ENCODE assay signal across 17 cellular contexts in genomic region chrY:7308816-7309215, GRCh38.
DNase-seq lines count a peak whose midpoint lies in the region; ATAC-seq and TF ChIP-seq lines count a peak whose summit lies in the region.
"Had no signal": no experiment of that assay in that cellular context is flagged by ENCODE, and none has a peak within 500 bp of the region (broad histone marks: within the 10 kb centered on the region; RNA-seq: fewer than 3 reads in every experiment).

No MANE protein-coding gene starts in this region.

- POLR2A ChIA-PET in activated CD4-positive, alpha-beta memory T cell treated with anti-CD3 and anti-CD28 coated beads for 36 hours (lab: Charles Lee): interaction anchor here (0.6 kb wide), 1 partner anchor 42 kb away, joined by 4 read pairs; no protein-coding TSS in a partner anchor
- POLR2A ChIA-PET in activated CD4-positive, alpha-beta memory T cell treated with anti-CD3 and anti-CD28 coated beads, Interleukin-2, amount 10 ng/mL, durations not matched to agents 7 days and 5 days (lab: Charles Lee): no interaction called here
- POLR2A ChIA-PET in WTC11 (lab: Charles Lee): no interaction called here

- intact Hi-C loops in activated CD4-positive, alpha-beta memory T cell treated with anti-CD3 and anti-CD28 coated beads for 36 hours (cut with micrococcal nuclease): no loop called here

- no peak overlapping the region for H3K4me3 Mint-ChIP-seq in activated CD4-positive, alpha-beta memory T cell treated with anti-CD3 and anti-CD28 coated beads for 36 hours
- no peak overlapping the region for H3K4me3 Mint-ChIP-seq in activated CD4-positive, alpha-beta memory T cell treated with anti-CD3 and anti-CD28 coated beads, Interleukin-2, amount 10 ng/mL, durations not matched to agents 7 days and 5 days
- no peak overlapping the region for H3K4me3 Mint-ChIP-seq in WTC11
- H3K4me3 Mint-ChIP-seq: CD14-positive monocyte; CD8-positive, alpha-beta T cell; GM23338 had no signal

- H3K27ac Mint-ChIP-seq in activated CD4-positive, alpha-beta memory T cell treated with anti-CD3 and anti-CD28 coated beads for 36 hours: peak overlapping the region; percentile 18
- H3K27ac Mint-ChIP-seq in activated CD4-positive, alpha-beta memory T cell treated with anti-CD3 and anti-CD28 coated beads, Interleukin-2, amount 10 ng/mL, durations not matched to agents 7 days and 5 days: no peak overlapping the region
- no peak overlapping the region for H3K27ac Mint-ChIP-seq in WTC11
- H3K27ac Mint-ChIP-seq: CD14-positive monocyte, GM23338 had no signal

- no peaks in the 10 kb centered on the region for H3K9me3 Mint-ChIP-seq in activated CD4-positive, alpha-beta memory T cell treated with anti-CD3 and anti-CD28 coated beads for 36 hours
- H3K9me3 Mint-ChIP-seq in activated CD4-positive, alpha-beta memory T cell treated with anti-CD3 and anti-CD28 coated beads, Interleukin-2, amount 10 ng/mL, durations not matched to agents 7 days and 5 days: no peaks in the 10 kb centered on the region
- H3K9me3 Mint-ChIP-seq in WTC11: no peaks in the 10 kb centered on the region
- H3K9me3 Mint-ChIP-seq: CD14-positive monocyte; CD8-positive, alpha-beta T cell; GM23338 had no signal

- no peak overlapping the region for H3K4me3 ChIP-seq in foreskin fibroblast (ENCODE audit: low read depth in 1 of 2, low read length in 2 of 2)
- H3K4me3 ChIP-seq: A549, BLaER1, GM23338 had no signal

- peaks cover 36% of the 10 kb centered on the region for H3K36me3 Mint-ChIP-seq in activated CD4-positive, alpha-beta memory T cell treated with anti-CD3 and anti-CD28 coated beads for 36 hours
- peaks cover 59% of the 10 kb centered on the region for H3K36me3 Mint-ChIP-seq in activated CD4-positive, alpha-beta memory T cell treated with anti-CD3 and anti-CD28 coated beads, Interleukin-2, amount 10 ng/mL, durations not matched to agents 7 days and 5 days (ENCODE audit: low read depth)
- H3K36me3 Mint-ChIP-seq in WTC11: no peaks in the 10 kb centered on the region

- no peaks in the 10 kb centered on the region for H3K27me3 Mint-ChIP-seq in activated CD4-positive, alpha-beta memory T cell treated with anti-CD3 and anti-CD28 coated beads for 36 hours
- no peaks in the 10 kb centered on the region for H3K27me3 Mint-ChIP-seq in activated CD4-positive, alpha-beta memory T cell treated with anti-CD3 and anti-CD28 coated beads, Interleukin-2, amount 10 ng/mL, durations not matched to agents 7 days and 5 days
- no peaks in the 10 kb centered on the region for H3K27me3 Mint-ChIP-seq in WTC11 (ENCODE audit: low read depth)

- TF ChIP-seq CTCF in foreskin fibroblast (IDR thresholded peaks at IDR 0.05; ENCODE audit: low read depth, low read length) (no peak), WTC11 (IDR thresholded peaks at IDR 0.05) (no peak)

- no peak for ATAC-seq in WTC11
- ATAC-seq: A549; CD8-positive, alpha-beta T cell; GM23338 had no signal

- no peak for DNase-seq in activated CD4-positive, alpha-beta memory T cell treated with anti-CD3 and anti-CD28 coated beads for 36 hours
- DNase-seq in activated CD4-positive, alpha-beta memory T cell treated with anti-CD3 and anti-CD28 coated beads, Interleukin-2, amount 10 ng/mL, durations not matched to agents 7 days and 5 days: no peak
- peak; percentile 36 for DNase-seq in amniotic epithelial cell (ENCODE audit: low read depth)
- DNase-seq in fibroblast of gingiva (ENCODE audit: low read depth): peak; percentile 62
- peak; percentile 7 to 18 for DNase-seq in foreskin fibroblast
- no peak for DNase-seq in WTC11 (ENCODE audit: low spot score)
- DNase-seq in NCI-H2081 treated with DMSO at 0.1 percent for 48 hours (lab: John Stamatoyannopoulos, UW): no peak
- no peak for DNase-seq in stimulated activated CD4-positive, alpha-beta T cell treated with anti-CD3 and anti-CD28 coated beads, Interleukin-12 subunit alpha, Interleukin-12 subunit beta, amount 100 ng/mL, for 4 hours
- DNase-seq: Calu3; CD8-positive, alpha-beta T cell; DMS53; GDM1; HCEC 1CT had no signal

- H3K4me1 Mint-ChIP-seq in activated CD4-positive, alpha-beta memory T cell treated with anti-CD3 and anti-CD28 coated beads for 36 hours (ENCODE audit: low read depth): peaks cover 53% of the 10 kb centered on the region
- H3K4me1 Mint-ChIP-seq in activated CD4-positive, alpha-beta memory T cell treated with anti-CD3 and anti-CD28 coated beads, Interleukin-2, amount 10 ng/mL, durations not matched to agents 7 days and 5 days: peaks cover 49% of the 10 kb centered on the region
- no peaks in the 10 kb centered on the region for H3K4me1 Mint-ChIP-seq in WTC11
- H3K4me1 Mint-ChIP-seq: GM23338 had no signal

- CTCF ChIA-PET in activated CD4-positive, alpha-beta memory T cell treated with anti-CD3 and anti-CD28 coated beads for 36 hours (lab: Charles Lee): no interaction called here
- CTCF ChIA-PET in activated CD4-positive, alpha-beta memory T cell treated with anti-CD3 and anti-CD28 coated beads, Interleukin-2, amount 10 ng/mL, durations not matched to agents 7 days and 5 days (lab: Charles Lee): no interaction called here
- CTCF ChIA-PET in WTC11 (lab: Charles Lee): no interaction called here

TF ChIP-seq in WTC11, 78 proteins besides CTCF, POLR2A, EP300 and RAD21:
- no peak for TF ChIP-seq ZBTB21 (CRISPR knock-in tag; IDR thresholded peaks at IDR 0.05; ENCODE audit: borderline replicate concordance)
TF ChIP-seq in WTC11: peak in this region for 0.

Comparison
In these comparisons a context has a peak if more than half of its experiments do, and no peak if none do; other contexts are left out.
1. DNase-seq: peak in amniotic epithelial cell (single experiment), fibroblast of gingiva (single experiment) and foreskin fibroblast (2 of 2); none in activated CD4-positive, alpha-beta memory T cell treated with anti-CD3 and anti-CD28 coated beads for 36 hours (single experiment), activated CD4-positive, alpha-beta memory T cell treated with anti-CD3 and anti-CD28 coated beads, Interleukin-2, amount 10 ng/mL, durations not matched to agents 7 days and 5 days (single experiment), WTC11 (single experiment), NCI-H2081 treated with DMSO at 0.1 percent for 48 hours (single experiment) and stimulated activated CD4-positive, alpha-beta T cell treated with anti-CD3 and anti-CD28 coated beads, Interleukin-12 subunit alpha, Interleukin-12 subunit beta, amount 100 ng/mL, for 4 hours (single experiment).